Comparison of ENCODE assay signal across 8 cellular contexts in genomic region chr6:151324079-151324825, GRCh38.
A peak's percentile ranks its signal among the peaks of the same experiment; 100 is the strongest.
DNase-seq lines count a peak whose midpoint lies in the region; ATAC-seq and TF ChIP-seq lines count a peak whose summit lies in the region.

No MANE protein-coding gene starts in this region.

- intact Hi-C loops in Right ventricle myocardium superior (cut with DNase I): loop anchor here (2.0 to 5.0 kb wide), 2 partner anchors 82 to 311 kb away; no protein-coding TSS in a partner anchor
- intact Hi-C loops in posterior vena cava (cut with DNase I): loop anchor here (5.0 to 10.0 kb wide), 3 partner anchors 82 to 302 kb away; partner anchors contain the start of gene AKAP12 (in 1 of the 2)

- H3K4me3 Mint-ChIP-seq in type B pancreatic cell: peak overlapping the region; percentile 87

- peaks cover 46% of the 10 kb centered on the region for H3K4me1 Mint-ChIP-seq in type B pancreatic cell (ENCODE audit: unreplicated experiment)

- no peak overlapping the region for H3K27ac Mint-ChIP-seq in activated naive CD4-positive, alpha-beta T cell treated with anti-CD3 and anti-CD28 coated beads, Interleukin-2, amount 50 U/mL, for 72 hours
- peak overlapping the region; percentile 57 for H3K27ac Mint-ChIP-seq in type B pancreatic cell

- TF ChIP-seq CTCF in type B pancreatic cell (conservative IDR thresholded peaks at IDR 0.05): peak; percentile 99

- H3K27me3 Mint-ChIP-seq in type B pancreatic cell: peaks cover 13% of the 10 kb centered on the region

- no peaks in the 10 kb centered on the region for H3K36me3 Mint-ChIP-seq in activated naive CD4-positive, alpha-beta T cell treated with anti-CD3 and anti-CD28 coated beads, Interleukin-2, amount 50 U/mL, for 72 hours
- peaks cover 32% of the 10 kb centered on the region for H3K36me3 Mint-ChIP-seq in type B pancreatic cell

- H3K9me3 Mint-ChIP-seq in activated naive CD4-positive, alpha-beta T cell treated with anti-CD3 and anti-CD28 coated beads, Interleukin-2, amount 50 U/mL, for 72 hours: no peaks in the 10 kb centered on the region
- H3K9me3 Mint-ChIP-seq in type B pancreatic cell: peaks cover 10% of the 10 kb centered on the region

- in situ Hi-C loops in Caki2 (cut with HindIII; ENCODE audit: low pct_unique_long_range_greater_than_20kb, low sequenced_read_pairs): no loop called here

- peak; percentile 62 for DNase-seq in Caki2 (ENCODE audit: low read depth)
- peak; percentile 59 for DNase-seq in NCI-H1048 (lab: John Stamatoyannopoulos, UW)
- DNase-seq in SKM-1 treated with dmso at 0.1 percent for 144 hours (lab: John Stamatoyannopoulos, UW; ENCODE audit: unreplicated experiment): peak; percentile 35
- DNase-seq in activated naive CD4-positive, alpha-beta T cell treated with anti-CD3 and anti-CD28 coated beads, Interleukin-2, amount 50 U/mL, for 72 hours (ENCODE audit: low spot score in 2 of 2): peak; percentile 68 to 79
- peak; percentile 90 for DNase-seq in Right ventricle myocardium superior
- DNase-seq in posterior vena cava (ENCODE audit: low spot score): peak; percentile 95
- peak; percentile 91 for DNase-seq in type B pancreatic cell (ENCODE audit: extremely low spot score, unreplicated experiment)

- ATAC-seq in GM21786 (IDR thresholded peaks at IDR 0.05; ENCODE audit: unreplicated experiment) (peak; percentile 77), Right ventricle myocardium superior (ENCODE audit: poor library complexity) (peak; percentile 93)
- peak; percentile 77 to 89 for ATAC-seq in activated naive CD4-positive, alpha-beta T cell treated with anti-CD3 and anti-CD28 coated beads, Interleukin-2, amount 50 U/mL, for 72 hours

Comparison
In these comparisons a context has a peak if more than half of its experiments do, and no peak if none do; other contexts are left out.
1. Peak in every context shown above with its lines: DNase-seq and ATAC-seq.
2. DNase-seq: peak in every context shown above with its lines; median percentile 95 in posterior vena cava; 91 in type B pancreatic cell; 90 in Right ventricle myocardium superior; 74 in activated naive CD4-positive, alpha-beta T cell treated with anti-CD3 and anti-CD28 coated beads, Interleukin-2, amount 50 U/mL, for 72 hours; 62 in Caki2; 59 in NCI-H1048; 35 in SKM-1 treated with dmso at 0.1 percent for 144 hours.